ENCODE assay signal across 1 cellular context in genomic region chr21:37266515-37267221, GRCh38.
TF ChIP-seq lines count a peak whose summit lies in the region.

No MANE protein-coding gene starts in this region.

TF ChIP-seq in HepG2, 621 proteins besides CTCF, POLR2A, EP300 and RAD21 (continued from another document):
- TF ChIP-seq MTERF4 (CRISPR knock-in tag; IDR thresholded peaks at IDR 0.05): 0 out of 2 replicates have a peak, but pooled peaks have one; percentile 28
- TF ChIP-seq ZNF121 (CRISPR knock-in tag; IDR thresholded peaks at IDR 0.05): 0 out of 2 replicates have a peak, but pooled peaks have one; percentile 46
- 0 out of 2 replicates have a peak, but pooled peaks have one; percentile 13 for TF ChIP-seq ZNF784 (CRISPR knock-in tag; IDR thresholded peaks at IDR 0.05; ENCODE audit: borderline replicate concordance)
- TF ChIP-seq ZNF788 (CRISPR knock-in tag; IDR thresholded peaks at IDR 0.05; ENCODE audit: borderline replicate concordance): no peak
- no peak for TF ChIP-seq REST (IDR thresholded peaks at IDR 0.05; ENCODE audit: borderline replicate concordance in 1 of 2, low read depth in 1 of 2, low read length in 2 of 2)
- no peak for TF ChIP-seq JARID2 (CRISPR knock-in tag; IDR thresholded peaks at IDR 0.05; ENCODE audit: insufficient replicate concordance)
